ENCODE assay signal across 10 cellular contexts in genomic region chr5:172832383-172833315, GRCh38. TPM values are rescaled to one million over a fixed set of nuclear protein-coding genes. Genes with fewer than 3 reads are reported as not detected.
A peak's percentile ranks its signal among the peaks of the same experiment; 100 is the strongest.
DNase-seq lines count a peak whose midpoint lies in the region; ATAC-seq and TF ChIP-seq lines count a peak whose summit lies in the region.
"Had no signal": no experiment of that assay in that cellular context is flagged by ENCODE, and none has a peak within 500 bp of the region (broad histone marks: within the 10 kb centered on the region; RNA-seq: fewer than 3 reads in every experiment).

No MANE protein-coding gene starts in this region.

- H3K36me3 ChIP-seq in CD4-positive, CD25-positive, alpha-beta regulatory T cell (ENCODE audit: control insufficient read depth, insufficient read depth, low read length): no peaks in the 10 kb centered on the region
- H3K36me3 ChIP-seq in OCI-LY7 (ENCODE audit: insufficient read depth, low read length): peaks cover 9% of the 10 kb centered on the region; the same call in 1 of the 2 replicates
- H3K36me3 ChIP-seq in esophagus muscularis mucosa: peaks cover 0 to 4% (median 0%) of the 10 kb centered on the region in 4 donors
- no peaks in the 10 kb centered on the region for H3K36me3 ChIP-seq in prostate gland

- H3K4me1 ChIP-seq in CD4-positive, CD25-positive, alpha-beta regulatory T cell (ENCODE audit: control insufficient read depth, insufficient read depth, low read length, poor library complexity, severe bottlenecking): peaks cover 42% of the 10 kb centered on the region
- H3K4me1 ChIP-seq in OCI-LY7 (ENCODE audit: insufficient read depth, low read length, poor library complexity, severe bottlenecking) (peaks cover 32% of the 10 kb centered on the region), esophagus muscularis mucosa (peaks cover 27 to 43% (median 39%) of the 10 kb centered on the region in 4 donors), prostate gland (replicated peaks) (peaks cover 15% of the 10 kb centered on the region)

- H3K4me3 ChIP-seq in CD4-positive, CD25-positive, alpha-beta regulatory T cell (ENCODE audit: low read depth, low read length): peak overlapping the region; percentile 57
- no peak overlapping the region for H3K4me3 ChIP-seq in OCI-LY7 (ENCODE audit: low read depth, low read length, poor library complexity, severe bottlenecking)
- H3K4me3 ChIP-seq in esophagus muscularis mucosa: no peak overlapping the region
- H3K4me3 ChIP-seq in prostate gland: no peak overlapping the region

- H3K9me3 ChIP-seq in CD4-positive, CD25-positive, alpha-beta regulatory T cell (ENCODE audit: control insufficient read depth in 2 of 2, low read length in 2 of 2): no peaks in the 10 kb centered on the region
- H3K9me3 ChIP-seq in OCI-LY7 (ENCODE audit: low read length) (no peaks in the 10 kb centered on the region), esophagus muscularis mucosa (no peaks in the 10 kb centered on the region), prostate gland (no peaks in the 10 kb centered on the region)

- no peaks in the 10 kb centered on the region for H4K20me1 ChIP-seq in OCI-LY7 (ENCODE audit: insufficient read depth, low read length)

- peak overlapping the region; percentile 40 to 89 (median 70) for H3K27ac Mint-ChIP-seq in CD4-positive, CD25-positive, alpha-beta regulatory T cell

- H3K9me2 ChIP-seq in OCI-LY7 (ENCODE audit: insufficient read depth, low read length): no peaks in the 10 kb centered on the region

- peak overlapping the region; percentile 88 to 95 (median 90) for H3K4me3 Mint-ChIP-seq in CD4-positive, CD25-positive, alpha-beta regulatory T cell

- DNase-seq in CD4-positive, CD25-positive, alpha-beta regulatory T cell: no peak
- DNase-seq in OCI-LY7 (ENCODE audit: low spot score) (no peak), esophagus muscularis mucosa (ENCODE audit: extremely low spot score) (no peak), prostate gland (ENCODE audit: low spot score) (no peak), NCI-H187 (lab: John Stamatoyannopoulos, UW) (no peak), NCI-H1436 treated with DMSO at 0.1 percent for 48 hours (lab: John Stamatoyannopoulos, UW) (no peak), pons (ENCODE audit: low spot score) (no peak)
- DNase-seq: GF-D8, NCI-H446 had no signal

- H2AFZ ChIP-seq in OCI-LY7 (ENCODE audit: low read length): no peak overlapping the region

- CTCF ChIA-PET in OCI-LY7 (lab: Charles Lee; ENCODE audit: unreplicated experiment): no interaction called here

- no peak for TF ChIP-seq CTCF in OCI-LY7 (conservative IDR thresholded peaks at IDR 0.05; ENCODE audit: low read length)
- TF ChIP-seq CTCF in esophagus muscularis mucosa (IDR thresholded peaks at IDR 0.05): no peak
- TF ChIP-seq CTCF in prostate gland (IDR thresholded peaks at IDR 0.05): no peak

- no peak for TF ChIP-seq EP300 in esophagus muscularis mucosa (IDR thresholded peaks at IDR 0.05)

- peaks cover 31% of the 10 kb centered on the region for H3K79me2 ChIP-seq in OCI-LY7 (ENCODE audit: insufficient read depth, low read depth, low read length)

- H3K27me3 ChIP-seq in CD4-positive, CD25-positive, alpha-beta regulatory T cell (ENCODE audit: control insufficient read depth, insufficient read depth, low read length): no peaks in the 10 kb centered on the region
- no peaks in the 10 kb centered on the region for H3K27me3 ChIP-seq in esophagus muscularis mucosa
- no peaks in the 10 kb centered on the region for H3K27me3 ChIP-seq in prostate gland (replicated peaks; ENCODE audit: insufficient read depth)

- BruUV-seq in OCI-LY7 (replicated peaks; lab: Mats Ljungman, UMichigan): no TSS peak

- POLR2A ChIA-PET in OCI-LY7 (lab: Charles Lee): no interaction called here

- H3K9me3 Mint-ChIP-seq in CD4-positive, CD25-positive, alpha-beta regulatory T cell: peaks cover 0 to 3% (median 0%) of the 10 kb centered on the region in 7 donors

- H3K4me2 ChIP-seq in OCI-LY7 (ENCODE audit: low read length): peak overlapping the region; percentile 76; the same call in 1 of the 2 replicates

- peak overlapping the region; percentile 82 for H3K27ac ChIP-seq in CD4-positive, CD25-positive, alpha-beta regulatory T cell (ENCODE audit: insufficient read depth, low read length, poor library complexity, severe bottlenecking)
- no peak overlapping the region for H3K27ac ChIP-seq in OCI-LY7 (ENCODE audit: low read depth, low read length, poor library complexity, severe bottlenecking)
- H3K27ac ChIP-seq in esophagus muscularis mucosa (replicated peaks in 1 of 4): peak overlapping the region; percentile 84 to 91 (median 90)
- H3K27ac ChIP-seq in prostate gland: peak overlapping the region; percentile 91 to 96

- ATAC-seq in CD4-positive, CD25-positive, alpha-beta regulatory T cell (ENCODE audit: low read depth in 2 of 2): no peak
- ATAC-seq in HG03342 (IDR thresholded peaks at IDR 0.05; ENCODE audit: unreplicated experiment): no peak

- intact Hi-C loops in OCI-LY7 (cut with micrococcal nuclease; ENCODE audit: unreplicated experiment): loop anchor here (10.0 kb wide), 2 partner anchors 118 to 718 kb away; no protein-coding TSS in a partner anchor
- intact Hi-C loops in esophagus muscularis mucosa (cut with DNase I): no loop called here
- intact Hi-C loops in prostate gland (cut with DNase I): no loop called here

- peaks cover 9% of the 10 kb centered on the region for H3K27me3 Mint-ChIP-seq in CD4-positive, CD25-positive, alpha-beta regulatory T cell

- H3K36me3 Mint-ChIP-seq in CD4-positive, CD25-positive, alpha-beta regulatory T cell: no peaks in the 10 kb centered on the region

- TF ChIP-seq POLR2A in esophagus muscularis mucosa (IDR thresholded peaks at IDR 0.05; ENCODE audit: low read depth): no peak
- TF ChIP-seq POLR2A in prostate gland (IDR thresholded peaks at IDR 0.05): no peak

- WGBS in esophagus muscularis mucosa: 81% methylated on average over 14 of the region's 14 CpGs
- 79% methylated on average over 14 of the region's 14 CpGs for WGBS in prostate gland

- H3K4me1 Mint-ChIP-seq in CD4-positive, CD25-positive, alpha-beta regulatory T cell: peaks cover 10 to 34% (median 27%) of the 10 kb centered on the region in 4 donors

RNA-seq across cellular contexts. Expression of gene ERGIC1, which starts 1.4 kb away (rescaled TPM):
- total RNA-seq in CD4-positive, CD25-positive, alpha-beta regulatory T cell: 58.4 TPM
- polyA plus RNA-seq in CD4-positive, CD25-positive, alpha-beta regulatory T cell: 10 to 100 TPM; 15.7 to 20.2 (median 18.4) TPM
- total RNA-seq in OCI-LY7 (2014; rRNA removed; shearing (Covaris generic)): 101 and 125 TPM in 2 replicates
- 178 and 201 TPM in 2 replicates for total RNA-seq in OCI-LY7 (2022)
- total RNA-seq in esophagus muscularis mucosa: 100 to 1,000 TPM; 105 to 161 (median 145) TPM
- 100 to 1,000 TPM; 228 to 380 TPM for total RNA-seq in prostate gland
